In genomic region chr12:82687020-82687951, GRCh38 we compare ENCODE assay signal across 8 cellular contexts. TPM values are rescaled to one million over a fixed set of nuclear protein-coding genes. Genes with fewer than 3 reads are reported as not detected.
A peak's percentile ranks its signal among the peaks of the same experiment; 100 is the strongest.
DNase-seq lines count a peak whose midpoint lies in the region; ATAC-seq lines count a peak whose summit lies in the region.

No MANE protein-coding gene starts in this region.

- intact Hi-C loops in dendritic cell treated with granulocyte-macrophage colony-stimulating factor and Interleukin-4, amounts not matched to agents 40 ng/mL and 50 ng/mL, for 4 days (cut with micrococcal nuclease), result loop anchor here (5.0 to 10.0 kb wide), 5 partner anchors 148 to 1138 kb away; partner anchors contain the start of genes CCDC59 and METTL25

- CTCF ChIA-PET in activated CD4-positive, alpha-beta T cell treated with anti-CD3 and anti-CD28 coated beads, Interleukin-2, amount 10 ng/mL, durations not matched to agents 7 days and 5 days (lab: Charles Lee), result interaction anchor here (0.6 to 1.8 kb wide), 3 partner anchors 10 to 1136 kb away, joined by 3 to 8 read pairs (median 4); no protein-coding TSS in a partner anchor

- H3K27me3 Mint-ChIP-seq in activated CD4-positive, alpha-beta T cell treated with anti-CD3 and anti-CD28 coated beads, Interleukin-2, amount 10 ng/mL, durations not matched to agents 7 days and 5 days, result peaks cover 13% of the 10 kb centered on the region
- no peaks in the 10 kb centered on the region for H3K27me3 Mint-ChIP-seq in dendritic cell treated with granulocyte-macrophage colony-stimulating factor and Interleukin-4, amounts not matched to agents 40 ng/mL and 50 ng/mL, for 4 days

- no peaks in the 10 kb centered on the region for H3K9me3 Mint-ChIP-seq in activated CD4-positive, alpha-beta T cell treated with anti-CD3 and anti-CD28 coated beads, Interleukin-2, amount 10 ng/mL, durations not matched to agents 7 days and 5 days
- no peaks in the 10 kb centered on the region for H3K9me3 Mint-ChIP-seq in dendritic cell treated with granulocyte-macrophage colony-stimulating factor and Interleukin-4, amounts not matched to agents 40 ng/mL and 50 ng/mL, for 4 days

- POLR2A ChIA-PET in activated CD4-positive, alpha-beta T cell treated with anti-CD3 and anti-CD28 coated beads, Interleukin-2, amount 10 ng/mL, durations not matched to agents 7 days and 5 days (lab: Charles Lee), result no interaction called here

- no peaks in the 10 kb centered on the region for H3K36me3 Mint-ChIP-seq in activated CD4-positive, alpha-beta T cell treated with anti-CD3 and anti-CD28 coated beads, Interleukin-2, amount 10 ng/mL, durations not matched to agents 7 days and 5 days (ENCODE audit: low read depth)
- H3K36me3 Mint-ChIP-seq in dendritic cell treated with granulocyte-macrophage colony-stimulating factor and Interleukin-4, amounts not matched to agents 40 ng/mL and 50 ng/mL, for 4 days (ENCODE audit: low read depth), result peaks cover 23% of the 10 kb centered on the region

- H3K4me1 Mint-ChIP-seq in activated CD4-positive, alpha-beta T cell treated with anti-CD3 and anti-CD28 coated beads, Interleukin-2, amount 10 ng/mL, durations not matched to agents 7 days and 5 days, result peaks cover 18% of the 10 kb centered on the region
- peaks cover 44% of the 10 kb centered on the region for H3K4me1 Mint-ChIP-seq in dendritic cell treated with granulocyte-macrophage colony-stimulating factor and Interleukin-4, amounts not matched to agents 40 ng/mL and 50 ng/mL, for 4 days (ENCODE audit: low read depth)

- DNase-seq in NCI-H1436 (lab: John Stamatoyannopoulos, UW), result peak; percentile 51
- DNase-seq in NCI-H1436 treated with DMSO at 0.1 percent for 48 hours (lab: John Stamatoyannopoulos, UW), result no peak
- peak; percentile 74 for DNase-seq in NCI-H2171 treated with DMSO at 0.1 percent for 48 hours (lab: John Stamatoyannopoulos, UW)
- peak; percentile 58 for DNase-seq in activated CD4-positive, alpha-beta T cell treated with anti-CD3 and anti-CD28 coated beads, Interleukin-2, amount 10 ng/mL, durations not matched to agents 7 days and 5 days
- DNase-seq in medulla oblongata (ENCODE audit: extremely low spot score), result peak; percentile 52
- DNase-seq in stimulated activated CD8-positive, alpha-beta memory T cell treated with anti-CD3 and anti-CD28 coated beads, Interleukin-12 subunit alpha, Interleukin-12 subunit beta, amount 100 ng/mL, for 4 hours (ENCODE audit: low read depth), result peak; percentile 30

- peak; percentile 43 for ATAC-seq in HG03025 (IDR thresholded peaks at IDR 0.05; ENCODE audit: low FRiP score, unreplicated experiment)

- peak overlapping the region; percentile 92 for H3K4me3 Mint-ChIP-seq in activated CD4-positive, alpha-beta T cell treated with anti-CD3 and anti-CD28 coated beads, Interleukin-2, amount 10 ng/mL, durations not matched to agents 7 days and 5 days
- peak overlapping the region; percentile 97 for H3K4me3 Mint-ChIP-seq in dendritic cell treated with granulocyte-macrophage colony-stimulating factor and Interleukin-4, amounts not matched to agents 40 ng/mL and 50 ng/mL, for 4 days

- peak overlapping the region; percentile 92 for H3K27ac Mint-ChIP-seq in activated CD4-positive, alpha-beta T cell treated with anti-CD3 and anti-CD28 coated beads, Interleukin-2, amount 10 ng/mL, durations not matched to agents 7 days and 5 days
- H3K27ac Mint-ChIP-seq in dendritic cell treated with granulocyte-macrophage colony-stimulating factor and Interleukin-4, amounts not matched to agents 40 ng/mL and 50 ng/mL, for 4 days, result peak overlapping the region; percentile 94

RNA-seq across cellular contexts. Expression of gene TMTC2, which starts 0.6 kb away (rescaled TPM):
- total RNA-seq in activated CD4-positive, alpha-beta T cell treated with anti-CD3 and anti-CD28 coated beads, Interleukin-2, amount 10 ng/mL, durations not matched to agents 7 days and 5 days, result 1 to 10 TPM; 1.8 to 2.5 TPM
